23 cellular contexts compared by ENCODE assay signal in genomic region chr1:181655756-181656155, GRCh38.
A peak's percentile ranks its signal among the peaks of the same experiment; 100 is the strongest.
DNase-seq lines count a peak whose midpoint lies in the region; ATAC-seq and TF ChIP-seq lines count a peak whose summit lies in the region.
"Had no signal": no experiment of that assay in that cellular context is flagged by ENCODE, and none has a peak within 500 bp of the region (broad histone marks: within the 10 kb centered on the region; RNA-seq: fewer than 3 reads in every experiment).

No MANE protein-coding gene starts in this region.

- TF ChIP-seq RAD21 in neural cell (conservative IDR thresholded peaks at IDR 0.05): no peak

- no peaks in the 10 kb centered on the region for H4K20me1 ChIP-seq in neural cell (ENCODE audit: insufficient read depth)

- no peaks in the 10 kb centered on the region for H3K79me2 ChIP-seq in neural cell (replicated peaks; ENCODE audit: insufficient read depth, low read length)

- no peak overlapping the region for H3K9ac ChIP-seq in neural cell (ENCODE audit: low read length)
- H3K9ac ChIP-seq: SK-N-SH had no signal

- H3K9me2 ChIP-seq in neural cell (ENCODE audit: insufficient read depth, low read length): no peaks in the 10 kb centered on the region
- H3K9me2 ChIP-seq: SK-N-SH had no signal

- DNase-seq in ELR (ENCODE audit: low read depth): peak; percentile 33
- DNase-seq in RPMI7951 (ENCODE audit: low read depth): peak; percentile 1
- no peak for DNase-seq in epithelial cell of prostate (ENCODE audit: low read depth, low spot score)
- DNase-seq in NCI-H187 (lab: John Stamatoyannopoulos, UW): no peak
- no peak for DNase-seq in amniotic stem cell (lab: John Stamatoyannopoulos, UW)
- DNase-seq in Right ventricle myocardium inferior (ENCODE audit: missing footprints): no peak
- DNase-seq in DMS79 (lab: John Stamatoyannopoulos, UW): no peak
- DNase-seq: activated CD8-positive, alpha-beta memory T cell treated with anti-CD3 and anti-CD28 coated beads, Interleukin-2, amount 50 U/mL, for 4 hours; C1 segment of cervical spinal cord; cortex of kidney; endodermal cell; left ventricle myocardium inferior; NCI-H2029 treated with DMSO at 0.1 percent for 48 hours; NCI-H446 treated with DMSO at 0.1 percent for 48 hours; SK-N-SH; T-helper 9 cell had no signal

- no peaks in the 10 kb centered on the region for H3K27me3 ChIP-seq in neural cell (ENCODE audit: insufficient read depth, low read depth, low read length)
- H3K27me3 ChIP-seq: cardiac muscle cell, vagina had no signal

- TF ChIP-seq CTCF in neural cell (IDR thresholded peaks at IDR 0.05; ENCODE audit: poor library complexity, severe bottlenecking): no peak

- no peak overlapping the region for H2AFZ ChIP-seq in neural cell (ENCODE audit: low read depth, low read length)

- peak overlapping the region; percentile 67 for H3K27ac ChIP-seq in epithelial cell of prostate
- peak overlapping the region; percentile 65 for H3K27ac ChIP-seq in neural cell (ENCODE audit: low read length)
- H3K27ac ChIP-seq: cardiac muscle cell, left ventricle myocardium inferior, vagina had no signal

- no peaks in the 10 kb centered on the region for H3K9me3 ChIP-seq in neural cell (ENCODE audit: low read length)
- H3K9me3 ChIP-seq: SK-N-SH, vagina had no signal

- no peak overlapping the region for H3K4me3 ChIP-seq in neural cell (ENCODE audit: low read length)
- H3K4me3 ChIP-seq: cardiac muscle cell, K562, left ventricle myocardium inferior, vagina had no signal

- TF ChIP-seq EP300 in neural cell (conservative IDR thresholded peaks at IDR 0.05; ENCODE audit: poor library complexity, severe bottlenecking): peak; percentile 25

- peaks cover 7% of the 10 kb centered on the region for H3K36me3 ChIP-seq in neural cell (ENCODE audit: insufficient read depth, low read length)
- H3K36me3 ChIP-seq: cardiac muscle cell, left ventricle myocardium inferior, vagina had no signal

- H3F3A ChIP-seq in neural cell (ENCODE audit: insufficient read depth, low read length, poor library complexity, severe bottlenecking): peaks cover 3% of the 10 kb centered on the region

- intact Hi-C loops in Right ventricle myocardium inferior (cut with DNase I): no loop called here

- no peak overlapping the region for H3K4me2 ChIP-seq in neural cell (ENCODE audit: low read length)
- H3K4me2 ChIP-seq: SK-N-SH had no signal

- ATAC-seq in Right ventricle myocardium inferior: no peak
- ATAC-seq: K562; Panc1; stimulated activated memory B cell treated with anti-CD40 and anti-IgM and Interleukin-4, amounts not matched to agents 10 μg/mL and 1 μg/mL and 100 μg/mL, for 72 hours; WTC11 had no signal

TF ChIP-seq in neural cell, 6 proteins besides CTCF, POLR2A, EP300 and RAD21:
- no peak for TF ChIP-seq TAF1 (IDR thresholded peaks at IDR 0.05; ENCODE audit: low read depth)
- TF ChIP-seq MXI1 (conservative IDR thresholded peaks at IDR 0.05; ENCODE audit: poor library complexity, severe bottlenecking): no peak
- no peak for TF ChIP-seq SMC3 (conservative IDR thresholded peaks at IDR 0.05; ENCODE audit: poor library complexity)
- peak; percentile 32 for TF ChIP-seq POLR2AphosphoS5 (IDR thresholded peaks at IDR 0.05)
- no peak for TF ChIP-seq REST (IDR thresholded peaks at IDR 0.05; ENCODE audit: borderline replicate concordance)
- no peak for TF ChIP-seq EZH2 (IDR thresholded peaks at IDR 0.05; ENCODE audit: borderline replicate concordance, insufficient read depth, low read length, poor library complexity, severe bottlenecking)

Comparison
In these comparisons a context has a peak if more than half of its experiments do, and no peak if none do; other contexts are left out.
1. DNase-seq: peak in ELR (single experiment) and RPMI7951 (single experiment); none in epithelial cell of prostate (single experiment), NCI-H187 (0 of 2), amniotic stem cell (single experiment), Right ventricle myocardium inferior (single experiment) and DMS79 (single experiment).